Comparison of ENCODE assay signal across 18 cellular contexts in genomic region chr10:29780639-29781038, GRCh38.
"Had no signal": no experiment of that assay in that cellular context is flagged by ENCODE, and none has a peak within 500 bp of the region (broad histone marks: within the 10 kb centered on the region; RNA-seq: fewer than 3 reads in every experiment).

No MANE protein-coding gene starts in this region.

- H3K4me1 Mint-ChIP-seq: activated CD4-positive, alpha-beta T cell treated with anti-CD3 and anti-CD28 coated beads for 36 hours had no signal

- H3K9me3 Mint-ChIP-seq: activated naive CD4-positive, alpha-beta T cell treated with anti-CD3 and anti-CD28 coated beads, Interleukin-2, amount 50 U/mL, for 72 hours; activated T-cell treated with anti-CD3 and anti-CD28 coated beads, Interleukin-2, amount 50 U/mL, for 72 hours; natural killer cell had no signal

- H3K27ac ChIP-seq: right lobe of liver, transverse colon had no signal

- H3K36me3 Mint-ChIP-seq: activated CD8-positive, alpha-beta memory T cell treated with anti-CD3 and anti-CD28 coated beads, Interleukin-2, amount 10 ng/mL, durations not matched to agents 7 days and 5 days; activated naive CD4-positive, alpha-beta T cell treated with anti-CD3 and anti-CD28 coated beads, Interleukin-2, amount 50 U/mL, for 72 hours; immature natural killer cell; natural killer cell had no signal

- H3K4me3 ChIP-seq: breast epithelium, gastroesophageal sphincter, right lobe of liver, transverse colon had no signal

- H3K9me3 ChIP-seq: breast epithelium, gastroesophageal sphincter, right lobe of liver, transverse colon had no signal

- H3K36me3 ChIP-seq: breast epithelium, gastroesophageal sphincter, right lobe of liver, transverse colon had no signal

- ATAC-seq: activated CD4-positive, alpha-beta T cell treated with anti-CD3 and anti-CD28 coated beads for 36 hours; activated CD8-positive, alpha-beta memory T cell treated with anti-CD3 and anti-CD28 coated beads, Interleukin-2, amount 10 ng/mL, durations not matched to agents 7 days and 5 days; activated CD8-positive, alpha-beta T cell treated with anti-CD3 and anti-CD28 coated beads, Interleukin-2, amount 10 ng/mL, durations not matched to agents 7 days and 5 days; activated naive CD4-positive, alpha-beta T cell treated with anti-CD3 and anti-CD28 coated beads, Interleukin-2, amount 50 U/mL, for 72 hours; activated T-cell treated with anti-CD3 and anti-CD28 coated beads, Interleukin-2, amount 50 U/mL, for 72 hours; gastroesophageal sphincter; natural killer cell; right lobe of liver had no signal

- DNase-seq: activated CD4-positive, alpha-beta T cell treated with anti-CD3 and anti-CD28 coated beads for 36 hours; activated CD8-positive, alpha-beta memory T cell treated with anti-CD3 and anti-CD28 coated beads, Interleukin-2, amount 10 ng/mL, durations not matched to agents 7 days and 5 days; activated CD8-positive, alpha-beta T cell treated with anti-CD3 and anti-CD28 coated beads, Interleukin-2, amount 10 ng/mL, durations not matched to agents 7 days and 5 days; activated naive CD4-positive, alpha-beta T cell; activated T-cell treated with anti-CD3 and anti-CD28 coated beads, Interleukin-2, amount 50 U/mL, for 72 hours; central memory CD4-positive, alpha-beta T cell; effector CD4-positive, alpha-beta T cell; hypothalamus; immature natural killer cell; natural killer cell; right lobe of liver; stimulated activated CD4-positive, alpha-beta T cell treated with anti-CD3 and anti-CD28 coated beads, Interleukin-2, amount 100 ng/mL, for 48 hours; stimulated activated naive CD4-positive, alpha-beta T cell treated with Interleukin-2 at 50 U/mL for 16 hours; T-helper 2 cell; transverse colon had no signal

- H3K27ac Mint-ChIP-seq: activated CD4-positive, alpha-beta T cell treated with anti-CD3 and anti-CD28 coated beads for 36 hours; activated CD8-positive, alpha-beta memory T cell treated with anti-CD3 and anti-CD28 coated beads, Interleukin-2, amount 10 ng/mL, durations not matched to agents 7 days and 5 days; activated CD8-positive, alpha-beta T cell treated with anti-CD3 and anti-CD28 coated beads, Interleukin-2, amount 10 ng/mL, durations not matched to agents 7 days and 5 days; activated naive CD4-positive, alpha-beta T cell treated with anti-CD3 and anti-CD28 coated beads, Interleukin-2, amount 50 U/mL, for 72 hours; activated T-cell treated with anti-CD3 and anti-CD28 coated beads, Interleukin-2, amount 50 U/mL, for 72 hours; immature natural killer cell; natural killer cell had no signal

- H3K4me1 ChIP-seq: breast epithelium, right lobe of liver had no signal

- H3K27me3 ChIP-seq: breast epithelium, gastroesophageal sphincter, right lobe of liver, transverse colon had no signal

- H3K4me3 Mint-ChIP-seq: activated CD4-positive, alpha-beta T cell treated with anti-CD3 and anti-CD28 coated beads for 36 hours; activated CD8-positive, alpha-beta memory T cell treated with anti-CD3 and anti-CD28 coated beads, Interleukin-2, amount 10 ng/mL, durations not matched to agents 7 days and 5 days; activated CD8-positive, alpha-beta T cell treated with anti-CD3 and anti-CD28 coated beads, Interleukin-2, amount 10 ng/mL, durations not matched to agents 7 days and 5 days; activated T-cell treated with anti-CD3 and anti-CD28 coated beads, Interleukin-2, amount 50 U/mL, for 72 hours; immature natural killer cell; natural killer cell had no signal
